Comparison of ENCODE assay signal across 27 cellular contexts in the genomic region with DNA sequence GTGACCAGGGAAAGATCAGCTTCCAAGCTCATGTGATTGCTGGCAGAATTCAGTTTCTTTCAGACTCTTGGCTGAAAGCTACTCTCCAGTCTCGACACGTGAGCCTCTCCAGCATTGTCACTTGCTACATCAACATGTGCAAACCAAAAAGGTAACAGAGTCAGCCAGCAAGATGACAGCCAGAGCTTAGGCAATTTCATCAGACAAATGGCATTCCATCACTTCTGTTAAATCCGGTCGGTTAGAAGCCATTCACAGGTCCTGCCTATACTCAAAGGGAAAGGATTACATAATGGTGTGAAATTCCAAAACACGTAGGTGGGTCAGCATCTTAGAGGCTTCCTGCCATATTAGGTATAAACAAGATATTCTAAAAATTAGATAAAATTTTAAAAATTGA.
DNase-seq lines count a peak whose midpoint lies in the region; ATAC-seq, FAIRE-seq and TF ChIP-seq lines count a peak whose summit lies in the region.
"Had no signal": no experiment of that assay in that cellular context is flagged by ENCODE, and none has a peak within 500 bp of the region (broad histone marks: within the 10 kb centered on the region; RNA-seq: fewer than 3 reads in every experiment).

No MANE protein-coding gene starts in this region.

- intact Hi-C loops in PC-9 (cut with micrococcal nuclease; ENCODE audit: unreplicated experiment), result no loop called here
- intact Hi-C loops in sigmoid colon (cut with DNase I), result no loop called here

- no peak overlapping the region for H3K27ac ChIP-seq in PC-9
- no peak overlapping the region for H3K27ac ChIP-seq in sigmoid colon
- H3K27ac ChIP-seq: BLaER1 had no signal

- WGBS in sigmoid colon, 2 donors, result 54 to 75% methylated on average over 5 of the region's 5 CpGs

- H3K36me3 ChIP-seq in PC-9 (ENCODE audit: low read depth) (no peaks in the 10 kb centered on the region), bronchial epithelial cell (ENCODE audit: control insufficient read depth, insufficient read depth, low read length) (no peaks in the 10 kb centered on the region), sigmoid colon (no peaks in the 10 kb centered on the region)
- H3K36me3 ChIP-seq: BE2C, BLaER1 had no signal

- BruUV-seq in PC-9 (replicated peaks; lab: Mats Ljungman, UMichigan), result no TSS peak

- POLR2A ChIA-PET in PC-9 (lab: Charles Lee; ENCODE audit: unreplicated experiment), result no interaction called here

- no peaks in the 10 kb centered on the region for H3F3A ChIP-seq in PC-9 (ENCODE audit: insufficient read depth, low read depth)

- H2AFZ ChIP-seq in PC-9, result 0 out of 2 replicates have a peak overlapping the region, but pooled peaks have one; percentile 22

- peak; percentile 55 for FAIRE-seq in bronchial epithelial cell (lab: Jason Lieb, UNC)
- FAIRE-seq: A204.1, GM12878, GM12892, GM18507 had no signal

- no peak for ATAC-seq in GM21717 (IDR thresholded peaks at IDR 0.05; ENCODE audit: unreplicated experiment)
- ATAC-seq: GM12878 had no signal

- H3K27me3 ChIP-seq in PC-9 (ENCODE audit: insufficient read depth, low read depth) (no peaks in the 10 kb centered on the region), bronchial epithelial cell (ENCODE audit: control insufficient read depth, insufficient read depth, low read length) (no peaks in the 10 kb centered on the region), sigmoid colon (no peaks in the 10 kb centered on the region)
- H3K27me3 ChIP-seq: BE2C, BLaER1 had no signal

- H3K4me2 ChIP-seq in PC-9, result no peak overlapping the region
- H3K4me2 ChIP-seq: BLaER1 had no signal

- CTCF ChIA-PET in PC-9 (lab: Charles Lee), result no interaction called here

- TF ChIP-seq CTCF in PC-9 (conservative IDR thresholded peaks at IDR 0.05), result no peak
- TF ChIP-seq CTCF in bronchial epithelial cell (IDR thresholded peaks at IDR 0.05; ENCODE audit: insufficient read depth, low read length, severe bottlenecking), result no peak
- no peak for TF ChIP-seq CTCF in sigmoid colon (IDR thresholded peaks at IDR 0.05)

- H3K9me3 ChIP-seq in PC-9 (ENCODE audit: insufficient read depth, low read depth) (no peaks in the 10 kb centered on the region), sigmoid colon (no peaks in the 10 kb centered on the region)
- H3K9me3 ChIP-seq: BE2C, BLaER1 had no signal

- no peak for TF ChIP-seq EP300 in sigmoid colon (IDR thresholded peaks at IDR 0.05)

- no peak for TF ChIP-seq POLR2A in sigmoid colon (IDR thresholded peaks at IDR 0.05)

- H3K79me2 ChIP-seq in PC-9 (ENCODE audit: low read depth), result no peaks in the 10 kb centered on the region

- H4K20me1 ChIP-seq in PC-9 (ENCODE audit: insufficient read depth), result no peaks in the 10 kb centered on the region
- H4K20me1 ChIP-seq: BLaER1 had no signal

- no peak for DNase-seq in PC-9
- no peak for DNase-seq in bronchial epithelial cell (ENCODE audit: low read depth)
- DNase-seq in inferior parietal cortex (ENCODE audit: extremely low spot score), result peak; percentile 8
- no peak for DNase-seq in activated CD4-positive, alpha-beta T cell treated with anti-CD3 and anti-CD28 coated beads, Interleukin-2, amount 50 U/mL, for 1 hour
- no peak for DNase-seq in activated CD4-positive, alpha-beta T cell treated with anti-CD3 and anti-CD28 coated beads for 4 hours
- no peak for DNase-seq in sigmoid colon
- DNase-seq: 8988T; ACHN; BE2C; C1 segment of cervical spinal cord; CD4-positive, alpha-beta memory T cell; CD4-positive, CD25-positive, alpha-beta regulatory T cell; CD8-positive, alpha-beta memory T cell; COR-L47; DMS 273 treated with DMSO at 0.1 percent for 48 hours; DMS153; DMS53; DMS79; DND-41; EL; GDM1 had no signal

- H3K9me2 ChIP-seq in PC-9 (ENCODE audit: insufficient read depth), result no peaks in the 10 kb centered on the region

- no peaks in the 10 kb centered on the region for H3K4me1 ChIP-seq in PC-9 (replicated peaks; ENCODE audit: insufficient read depth)
- no peaks in the 10 kb centered on the region for H3K4me1 ChIP-seq in sigmoid colon
- H3K4me1 ChIP-seq: BE2C, BLaER1 had no signal

- H3K4me3 ChIP-seq in PC-9 (no peak overlapping the region), bronchial epithelial cell (ENCODE audit: low read depth, low read length) (no peak overlapping the region), sigmoid colon (no peak overlapping the region)
- H3K4me3 ChIP-seq: BLaER1, GM12878 had no signal
